ENCODE assay signal across 19 cellular contexts in the genomic region with DNA sequence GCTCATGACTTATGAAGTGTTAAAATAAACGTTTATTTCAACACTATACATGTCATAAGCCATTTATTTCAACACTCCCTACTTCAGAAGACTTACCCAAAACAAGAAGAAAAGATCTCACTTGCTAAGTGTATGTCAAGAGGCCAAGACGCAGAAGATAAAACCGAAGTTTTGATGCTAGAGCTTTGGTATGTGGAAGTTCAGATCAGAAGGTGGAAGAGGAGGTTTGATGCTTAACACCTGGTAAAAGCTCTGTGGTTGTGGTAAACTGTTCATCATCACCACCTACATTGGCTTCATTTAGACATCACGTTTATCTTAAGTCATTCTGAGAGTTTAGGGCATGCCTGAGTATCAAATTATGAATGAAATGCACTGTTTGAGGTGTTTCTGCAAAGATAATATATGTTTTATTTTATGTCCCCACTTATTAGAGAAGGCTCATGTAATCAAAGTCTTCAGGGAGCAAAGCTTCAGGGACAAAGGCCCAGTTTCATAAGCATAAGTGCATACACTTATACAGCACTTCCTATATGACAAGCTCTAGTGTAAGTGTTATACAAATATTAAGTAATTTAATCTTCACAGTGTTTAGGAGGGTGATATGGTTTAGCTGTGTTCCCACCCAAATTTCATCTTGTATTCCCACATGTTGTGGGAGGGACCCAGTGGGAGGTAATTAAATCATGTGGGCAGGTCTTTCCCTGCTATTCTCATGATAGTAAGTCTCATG.
DNase-seq lines count a peak whose midpoint lies in the region; ATAC-seq lines count a peak whose summit lies in the region.
"Had no signal": no experiment of that assay in that cellular context is flagged by ENCODE, and none has a peak within 500 bp of the region (broad histone marks: within the 10 kb centered on the region; RNA-seq: fewer than 3 reads in every experiment).

No MANE protein-coding gene starts in this region.

- no peak for DNase-seq in activated T-cell treated with anti-CD3 and anti-CD28 coated beads, Interleukin-2, amount 50 U/mL, for 72 hours
- no peak for DNase-seq in activated T-cell treated with anti-CD3 and anti-CD28 coated beads, Interleukin-2, amount 50 U/mL, for 24 hours
- peak; percentile 77 for DNase-seq in Jurkat, Clone E6-1 (ENCODE audit: low read depth, low spot score)
- no peak for DNase-seq in CD4-positive, alpha-beta memory T cell
- DNase-seq in NCI-H82 treated with DMSO at 0.1 percent for 48 hours (lab: John Stamatoyannopoulos, UW; ENCODE audit: unreplicated experiment) (no peak), NCI-H1694 treated with DMSO at 0.1 percent for 48 hours (lab: John Stamatoyannopoulos, UW) (no peak), NCI-H1092 (lab: John Stamatoyannopoulos, UW) (no peak)
- DNase-seq: activated effector memory CD4-positive, alpha-beta T cell treated with Interleukin-2 at 50 U/mL for 16 hours; brain microvascular endothelial cell; HCEC 1CT; NCI-H1092 treated with DMSO at 0.1 percent for 48 hours; NCI-H2029; testis had no signal

- POLR2A ChIA-PET in CD4-positive, alpha-beta memory T cell (lab: Charles Lee; ENCODE audit: partially characterized antibody), result no interaction called here

- no peaks in the 10 kb centered on the region for H3K36me3 ChIP-seq in CD4-positive, alpha-beta memory T cell (ENCODE audit: insufficient read depth, low read length)
- H3K36me3 ChIP-seq: brain microvascular endothelial cell, esophagus muscularis mucosa, prostate gland, vagina had no signal

- no peaks in the 10 kb centered on the region for H3K27me3 Mint-ChIP-seq in activated T-cell treated with anti-CD3 and anti-CD28 coated beads, Interleukin-2, amount 50 U/mL, for 72 hours (ENCODE audit: low read depth)
- no peaks in the 10 kb centered on the region for H3K27me3 Mint-ChIP-seq in activated T-cell treated with anti-CD3 and anti-CD28 coated beads, Interleukin-2, amount 50 U/mL, for 24 hours
- H3K27me3 Mint-ChIP-seq in activated T-helper 17 cell treated with anti-CD3 and anti-CD28 coated beads, Interleukin-2, amount 50 U/mL, for 72 hours, result no peaks in the 10 kb centered on the region
- no peaks in the 10 kb centered on the region for H3K27me3 Mint-ChIP-seq in CD4-positive, alpha-beta memory T cell

- peaks cover 7% of the 10 kb centered on the region for H3K4me1 Mint-ChIP-seq in activated T-cell treated with anti-CD3 and anti-CD28 coated beads, Interleukin-2, amount 50 U/mL, for 72 hours (ENCODE audit: low read depth)
- peaks cover 8% of the 10 kb centered on the region for H3K4me1 Mint-ChIP-seq in activated T-cell treated with anti-CD3 and anti-CD28 coated beads, Interleukin-2, amount 50 U/mL, for 24 hours (ENCODE audit: low read depth)
- H3K4me1 Mint-ChIP-seq in activated T-helper 17 cell treated with anti-CD3 and anti-CD28 coated beads, Interleukin-2, amount 50 U/mL, for 72 hours, result no peaks in the 10 kb centered on the region
- H3K4me1 Mint-ChIP-seq in CD4-positive, alpha-beta memory T cell, result no peaks in the 10 kb centered on the region

- CTCF ChIA-PET in CD4-positive, alpha-beta memory T cell (lab: Charles Lee; ENCODE audit: partially characterized antibody), result no interaction called here

- H3K36me3 Mint-ChIP-seq in activated T-cell treated with anti-CD3 and anti-CD28 coated beads, Interleukin-2, amount 50 U/mL, for 72 hours (ENCODE audit: insufficient read depth in 2 of 2), result no peaks in the 10 kb centered on the region
- peaks cover 14% of the 10 kb centered on the region for H3K36me3 Mint-ChIP-seq in activated T-cell treated with anti-CD3 and anti-CD28 coated beads, Interleukin-2, amount 50 U/mL, for 24 hours (ENCODE audit: low read depth)
- H3K36me3 Mint-ChIP-seq in activated T-helper 17 cell treated with anti-CD3 and anti-CD28 coated beads, Interleukin-2, amount 50 U/mL, for 72 hours (ENCODE audit: low read depth), result peaks cover 10% of the 10 kb centered on the region
- peaks cover 14 to 36% of the 10 kb centered on the region in 2 donors for H3K36me3 Mint-ChIP-seq in CD4-positive, alpha-beta memory T cell

- H3K27me3 ChIP-seq in CD4-positive, alpha-beta memory T cell (ENCODE audit: insufficient read depth, low read length), result no peaks in the 10 kb centered on the region
- H3K27me3 ChIP-seq: brain microvascular endothelial cell, esophagus muscularis mucosa, testis, vagina had no signal

- H3K27ac Mint-ChIP-seq in activated T-cell treated with anti-CD3 and anti-CD28 coated beads, Interleukin-2, amount 50 U/mL, for 72 hours, result no peak overlapping the region
- no peak overlapping the region for H3K27ac Mint-ChIP-seq in activated T-cell treated with anti-CD3 and anti-CD28 coated beads, Interleukin-2, amount 50 U/mL, for 24 hours
- no peak overlapping the region for H3K27ac Mint-ChIP-seq in activated T-helper 17 cell treated with anti-CD3 and anti-CD28 coated beads, Interleukin-2, amount 50 U/mL, for 72 hours
- no peak overlapping the region for H3K27ac Mint-ChIP-seq in CD4-positive, alpha-beta memory T cell

- intact Hi-C loops in CD4-positive, alpha-beta memory T cell (cut with micrococcal nuclease), result no loop called here

- peak; percentile 61 to 69 for ATAC-seq in activated T-cell treated with anti-CD3 and anti-CD28 coated beads, Interleukin-2, amount 50 U/mL, for 72 hours (replicated peaks in 1 of 2)
- ATAC-seq in activated T-helper 17 cell treated with anti-CD3 and anti-CD28 coated beads, Interleukin-2, amount 50 U/mL, for 72 hours (replicated peaks), result peak; percentile 63

- no peaks in the 10 kb centered on the region for H3K9me3 ChIP-seq in CD4-positive, alpha-beta memory T cell (ENCODE audit: control insufficient read depth in 1 of 2, low read length in 2 of 2)
- H3K9me3 ChIP-seq: esophagus muscularis mucosa, prostate gland, testis, vagina had no signal

- H3K9me3 Mint-ChIP-seq in activated T-cell treated with anti-CD3 and anti-CD28 coated beads, Interleukin-2, amount 50 U/mL, for 72 hours, result no peaks in the 10 kb centered on the region
- no peaks in the 10 kb centered on the region for H3K9me3 Mint-ChIP-seq in activated T-cell treated with anti-CD3 and anti-CD28 coated beads, Interleukin-2, amount 50 U/mL, for 24 hours
- peaks cover 4% of the 10 kb centered on the region for H3K9me3 Mint-ChIP-seq in activated T-helper 17 cell treated with anti-CD3 and anti-CD28 coated beads, Interleukin-2, amount 50 U/mL, for 72 hours
- H3K9me3 Mint-ChIP-seq in CD4-positive, alpha-beta memory T cell, result peaks cover 0 to 2% (median 0%) of the 10 kb centered on the region in 8 donors

- H3K4me3 ChIP-seq in Jurkat, Clone E6-1 (ENCODE audit: low read length), result no peak overlapping the region
- no peak overlapping the region for H3K4me3 ChIP-seq in CD4-positive, alpha-beta memory T cell (ENCODE audit: low read length in 2 of 2)
- H3K4me3 ChIP-seq: esophagus muscularis mucosa, lung, prostate gland, testis, vagina had no signal

- no peaks in the 10 kb centered on the region for H3K4me1 ChIP-seq in CD4-positive, alpha-beta memory T cell (ENCODE audit: insufficient read depth, low read length)
- H3K4me1 ChIP-seq: prostate gland, testis, vagina had no signal

- H3K27ac ChIP-seq in CD4-positive, alpha-beta memory T cell (ENCODE audit: low read depth, low read length), result no peak overlapping the region
- H3K27ac ChIP-seq: brain microvascular endothelial cell, esophagus muscularis mucosa, prostate gland, testis, vagina had no signal

- no peak overlapping the region for H3K4me3 Mint-ChIP-seq in activated T-cell treated with anti-CD3 and anti-CD28 coated beads, Interleukin-2, amount 50 U/mL, for 72 hours
- no peak overlapping the region for H3K4me3 Mint-ChIP-seq in activated T-cell treated with anti-CD3 and anti-CD28 coated beads, Interleukin-2, amount 50 U/mL, for 24 hours
- H3K4me3 Mint-ChIP-seq in activated T-helper 17 cell treated with anti-CD3 and anti-CD28 coated beads, Interleukin-2, amount 50 U/mL, for 72 hours, result no peak overlapping the region
- no peak overlapping the region for H3K4me3 Mint-ChIP-seq in CD4-positive, alpha-beta memory T cell
- H3K4me3 Mint-ChIP-seq: CD14-positive monocyte had no signal
